10 cellular contexts compared by ENCODE assay signal in genomic region chr13:48660356-48661076, GRCh38. TPM values are rescaled to one million over a fixed set of nuclear protein-coding genes. Genes with fewer than 3 reads are reported as not detected.
DNase-seq lines count a peak whose midpoint lies in the region; ATAC-seq and TF ChIP-seq lines count a peak whose summit lies in the region.
"Had no signal": no experiment of that assay in that cellular context is flagged by ENCODE, and none has a peak within 500 bp of the region (broad histone marks: within the 10 kb centered on the region; RNA-seq: fewer than 3 reads in every experiment).

No MANE protein-coding gene starts in this region.

- no peak for TF ChIP-seq CTCF in suprapubic skin (IDR thresholded peaks at IDR 0.05)

- H3K4me1 ChIP-seq in subcutaneous abdominal adipose tissue (ENCODE audit: control insufficient read depth in 5 of 5, insufficient read depth in 5 of 5, low read length in 5 of 5) (peaks cover 0 to 30% (median 28%) of the 10 kb centered on the region in 5 donors), suprapubic skin (no peaks in the 10 kb centered on the region)

- no peaks in the 10 kb centered on the region for H3K27me3 ChIP-seq in subcutaneous abdominal adipose tissue (ENCODE audit: control insufficient read depth in 5 of 5, insufficient read depth in 4 of 5, low read length in 5 of 5)
- no peaks in the 10 kb centered on the region for H3K27me3 ChIP-seq in suprapubic skin

- H3K36me3 ChIP-seq in subcutaneous abdominal adipose tissue (ENCODE audit: control insufficient read depth in 5 of 5, insufficient read depth in 5 of 5, low read length in 5 of 5) (no peaks in the 10 kb centered on the region), suprapubic skin (no peaks in the 10 kb centered on the region)

- peak overlapping the region in 1 of 5 donors; percentile 15 for H3K4me3 ChIP-seq in subcutaneous abdominal adipose tissue (ENCODE audit: low read depth in 1 of 5, low read length in 5 of 5)
- H3K4me3 ChIP-seq in suprapubic skin, result no peak overlapping the region

- TF ChIP-seq EP300 in suprapubic skin (IDR thresholded peaks at IDR 0.05), result no peak

- H3K27ac ChIP-seq in subcutaneous abdominal adipose tissue (ENCODE audit: low read depth, low read length) (peak overlapping the region; percentile 16), suprapubic skin (no peak overlapping the region)

- intact Hi-C loops in left cardiac atrium (cut with DNase I), result no loop called here

- WGBS in suprapubic skin, result 47% methylated on average over 4 of the region's 4 CpGs

- H3K9me3 ChIP-seq in subcutaneous abdominal adipose tissue (ENCODE audit: control insufficient read depth in 5 of 5, low read length in 5 of 5), result no peaks in the 10 kb centered on the region
- H3K9me3 ChIP-seq in suprapubic skin, result no peaks in the 10 kb centered on the region

- H3K9ac ChIP-seq in subcutaneous abdominal adipose tissue (ENCODE audit: low read length in 5 of 5), result no peak overlapping the region

- TF ChIP-seq POLR2A in suprapubic skin (IDR thresholded peaks at IDR 0.05), result no peak

- ATAC-seq in GM21360 (IDR thresholded peaks at IDR 0.05; ENCODE audit: unreplicated experiment) (peak; percentile 69), left cardiac atrium (peak; percentile 84 to 89)

- DNase-seq in MV-4-11 (lab: John Stamatoyannopoulos, UW), result peak; percentile 90
- no peak for DNase-seq in left cardiac atrium
- DNase-seq in NCI-H1048 (lab: John Stamatoyannopoulos, UW), result no peak
- DNase-seq in stimulated activated naive CD4-positive, alpha-beta T cell (lab: John Stamatoyannopoulos, UW), result no peak
- DNase-seq in suprapubic skin (ENCODE audit: low spot score in 2 of 2), result no peak

RNA-seq across cellular contexts. Expression of gene CYSLTR2, which starts 6.8 kb away (rescaled TPM):
- total RNA-seq in left cardiac atrium (1 to 10 TPM; 6.1 to 7.0 TPM), suprapubic skin (1 to 10 TPM in 3 of 4 donors, under 1 TPM in 1; 0.93 to 2.2 (median 1.7) TPM)
- total RNA-seq: dermis microvascular lymphatic vessel endothelial cell, H1, NCI-H460 had no signal
